In genomic region chr13:98900442-98900841, GRCh38 we compare ENCODE assay signal across 19 cellular contexts.
DNase-seq lines count a peak whose midpoint lies in the region; ATAC-seq, FAIRE-seq and TF ChIP-seq lines count a peak whose summit lies in the region.
"Had no signal": no experiment of that assay in that cellular context is flagged by ENCODE, and none has a peak within 500 bp of the region (broad histone marks: within the 10 kb centered on the region; RNA-seq: fewer than 3 reads in every experiment).

No MANE protein-coding gene starts in this region.

- CTCF ChIA-PET in T-cell (lab: Charles Lee), result interaction anchor here (0.5 to 0.6 kb wide), 2 partner anchors 47 to 54 kb away, joined by 3 to 6 read pairs; no protein-coding TSS in a partner anchor

- peak; percentile 21 for DNase-seq in A172 (ENCODE audit: low spot score)
- no peak for DNase-seq in H54 (ENCODE audit: insufficient read length, low spot score)
- DNase-seq in RKO (ENCODE audit: low spot score), result peak; percentile 12
- no peak for DNase-seq in foreskin keratinocyte
- DNase-seq in mesenteric fat pad (ENCODE audit: low spot score), result no peak
- DNase-seq in T-cell, result no peak
- no peak for DNase-seq in activated naive CD8-positive, alpha-beta T cell treated with anti-CD3 and anti-CD28 coated beads, Interleukin-2, amount 50 U/mL, for 24 hours
- no peak for DNase-seq in DMS79 (lab: John Stamatoyannopoulos, UW)
- DNase-seq: 8988T, DND-41, NCI-H1930, NCI-H2171 treated with DMSO at 0.1 percent for 48 hours, NCI-H446 treated with DMSO at 0.1 percent for 48 hours, NCI-H748 treated with DMSO at 0.1 percent for 48 hours, PC-9 had no signal

- H3K27me3 ChIP-seq in foreskin keratinocyte, result no peaks in the 10 kb centered on the region
- H3K27me3 ChIP-seq: BLaER1 treated with 17β-estradiol and CSF1 and Interleukin-3, amounts not matched to agents 10 nM and 100 nM had no signal

- TF ChIP-seq CTCF in foreskin keratinocyte (conservative IDR thresholded peaks at IDR 0.05), result no peak

- ATAC-seq in foreskin keratinocyte (peak; percentile 55), T-cell (replicated peaks in 1 of 4) (no peak)
- ATAC-seq in activated naive CD8-positive, alpha-beta T cell treated with anti-CD3 and anti-CD28 coated beads, Interleukin-2, amount 50 U/mL, for 24 hours, result no peak

- peak; percentile 97 for FAIRE-seq in H54 (lab: Jason Lieb, UNC)

- no peaks in the 10 kb centered on the region for H3K4me1 ChIP-seq in foreskin keratinocyte
- H3K4me1 ChIP-seq: BLaER1 treated with 17β-estradiol and CSF1 and Interleukin-3, amounts not matched to agents 10 nM and 100 nM had no signal

- POLR2A ChIA-PET in T-cell (lab: Charles Lee), result no interaction called here

- no peak for TF ChIP-seq POLR2A in H54 (IDR thresholded peaks at IDR 0.05; ENCODE audit: low read depth, low read length)

- peaks cover 78% of the 10 kb centered on the region for H3K36me3 Mint-ChIP-seq in T-cell
- H3K36me3 Mint-ChIP-seq in activated naive CD8-positive, alpha-beta T cell treated with anti-CD3 and anti-CD28 coated beads, Interleukin-2, amount 50 U/mL, for 24 hours (ENCODE audit: low read depth), result peaks cover 32% of the 10 kb centered on the region

- no peaks in the 10 kb centered on the region for H3K9me3 Mint-ChIP-seq in T-cell
- no peaks in the 10 kb centered on the region for H3K9me3 Mint-ChIP-seq in activated naive CD8-positive, alpha-beta T cell treated with anti-CD3 and anti-CD28 coated beads, Interleukin-2, amount 50 U/mL, for 24 hours
- H3K9me3 Mint-ChIP-seq: T-helper 1 cell treated with Interleukin-12 subunit alpha and Interleukin-12 subunit beta and Interleukin-4 antibody, amounts not matched to agents 30 μg/mL and 1 μg/mL, for 36 hours had no signal

- H3K27ac Mint-ChIP-seq in T-cell, result no peak overlapping the region
- no peak overlapping the region for H3K27ac Mint-ChIP-seq in activated naive CD8-positive, alpha-beta T cell treated with anti-CD3 and anti-CD28 coated beads, Interleukin-2, amount 50 U/mL, for 24 hours
- H3K27ac Mint-ChIP-seq: T-helper 1 cell treated with Interleukin-12 subunit alpha and Interleukin-12 subunit beta and Interleukin-4 antibody, amounts not matched to agents 30 μg/mL and 1 μg/mL, for 36 hours had no signal

- no peaks in the 10 kb centered on the region for H3K27me3 Mint-ChIP-seq in T-cell
- no peaks in the 10 kb centered on the region for H3K27me3 Mint-ChIP-seq in activated naive CD8-positive, alpha-beta T cell treated with anti-CD3 and anti-CD28 coated beads, Interleukin-2, amount 50 U/mL, for 24 hours

- peaks cover 4 to 16% (median 14%) of the 10 kb centered on the region in 3 donors for H3K4me1 Mint-ChIP-seq in T-cell
- peaks cover 13% of the 10 kb centered on the region for H3K4me1 Mint-ChIP-seq in activated naive CD8-positive, alpha-beta T cell treated with anti-CD3 and anti-CD28 coated beads, Interleukin-2, amount 50 U/mL, for 24 hours

- H3K27ac ChIP-seq in foreskin keratinocyte, result no peak overlapping the region
- H3K27ac ChIP-seq: BLaER1 treated with 17β-estradiol and CSF1 and Interleukin-3, amounts not matched to agents 10 nM and 100 nM; HL-60; PC-9; SK-N-MC had no signal

- H3K4me3 Mint-ChIP-seq in T-cell, result no peak overlapping the region
- H3K4me3 Mint-ChIP-seq in activated naive CD8-positive, alpha-beta T cell treated with anti-CD3 and anti-CD28 coated beads, Interleukin-2, amount 50 U/mL, for 24 hours, result no peak overlapping the region
- H3K4me3 Mint-ChIP-seq: T-helper 1 cell treated with Interleukin-12 subunit alpha and Interleukin-12 subunit beta and Interleukin-4 antibody, amounts not matched to agents 30 μg/mL and 1 μg/mL, for 36 hours had no signal

Comparison
In these comparisons a context has a peak if more than half of its experiments do, and no peak if none do; other contexts are left out.
1. DNase-seq: peak in A172 (single experiment) and RKO (single experiment); none in H54 (single experiment), foreskin keratinocyte (0 of 2), mesenteric fat pad (single experiment), T-cell (0 of 34), activated naive CD8-positive, alpha-beta T cell treated with anti-CD3 and anti-CD28 coated beads, Interleukin-2, amount 50 U/mL, for 24 hours (single experiment) and DMS79 (single experiment).